ENCODE assay signal across 20 cellular contexts in the genomic region with DNA sequence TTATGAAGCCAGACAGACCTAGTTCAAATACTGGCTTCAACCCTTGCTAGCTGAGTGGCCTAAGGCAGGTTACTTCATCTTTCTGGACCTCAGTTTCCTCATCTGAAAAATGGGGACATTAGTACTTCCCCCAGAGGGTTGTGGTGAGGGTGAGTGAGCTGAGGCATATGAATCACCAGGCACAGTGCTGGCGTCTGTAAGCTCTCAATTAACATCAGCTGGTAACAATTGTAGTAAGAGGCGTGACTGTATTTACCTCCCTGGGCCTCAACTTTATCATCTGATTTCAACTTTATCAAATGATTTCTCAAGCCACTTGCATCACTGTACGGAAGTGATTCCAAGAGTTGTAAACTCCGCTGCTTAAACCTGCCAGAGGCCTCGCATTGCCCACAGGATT. TPM values are rescaled to one million over a fixed set of nuclear protein-coding genes. Genes with fewer than 3 reads are reported as not detected.
DNase-seq lines count a peak whose midpoint lies in the region; ATAC-seq, FAIRE-seq and TF ChIP-seq lines count a peak whose summit lies in the region.
"Had no signal": no experiment of that assay in that cellular context is flagged by ENCODE, and none has a peak within 500 bp of the region (broad histone marks: within the 10 kb centered on the region; RNA-seq: fewer than 3 reads in every experiment).

No MANE protein-coding gene starts in this region.

- TF ChIP-seq EP300 in K562 (IDR thresholded peaks at IDR 0.05; ENCODE audit: low read length): no peak

- peak overlapping the region; percentile 73 for H3K27ac Mint-ChIP-seq in glutamatergic neuron (ENCODE audit: unreplicated experiment)
- H3K27ac Mint-ChIP-seq: activated naive CD8-positive, alpha-beta T cell; mesothelial cell of epicardium had no signal

- TF ChIP-seq RAD21 in K562 (CRISPR knock-in tag; conservative IDR thresholded peaks at IDR 0.05 in 1 of 2, IDR thresholded peaks at IDR 0.05 in 1 of 2): no peak

- ATAC-seq in K562: no peak
- no peak for ATAC-seq in GM18519 (IDR thresholded peaks at IDR 0.05; ENCODE audit: low FRiP score, unreplicated experiment)
- ATAC-seq: heart left ventricle had no signal

- no peak for FAIRE-seq in K562 (lab: Jason Lieb, UNC)
- FAIRE-seq: D721Med had no signal

- H4K20me1 ChIP-seq in K562 (replicated peaks; ENCODE audit: control insufficient read depth, insufficient read depth, low read length): 0 out of 2 replicates have a peak, but pooled peaks cover 4% of the 10 kb centered on the region

- H2AFZ ChIP-seq in K562 (ENCODE audit: low read depth, low read length): no peak overlapping the region

- POLR2A ChIA-PET in K562 (lab: Yijun Ruan, JAX): interaction anchor here (0.6 kb wide), 1 partner anchor 40 kb away, joined by 3 read pairs; no protein-coding TSS in a partner anchor

- TF ChIP-seq CTCF in K562 (IDR thresholded peaks at IDR 0.05 in 2 of 3, conservative IDR thresholded peaks at IDR 0.05 in 1 of 3; ENCODE audit: insufficient read depth in 2 of 3, low read depth in 1 of 3, low read length in 3 of 3) (no peak), glutamatergic neuron (IDR thresholded peaks at IDR 0.05; ENCODE audit: partially characterized antibody, unreplicated experiment) (no peak), thyroid gland (IDR thresholded peaks at IDR 0.05) (no peak)

- peaks cover 37% of the 10 kb centered on the region for H3K4me1 Mint-ChIP-seq in glutamatergic neuron (ENCODE audit: low read depth, unreplicated experiment)

- no peaks in the 10 kb centered on the region for H3K36me3 Mint-ChIP-seq in glutamatergic neuron (ENCODE audit: unreplicated experiment)
- H3K36me3 Mint-ChIP-seq: activated naive CD8-positive, alpha-beta T cell; mesothelial cell of epicardium had no signal

- H3K4me2 ChIP-seq in K562 (ENCODE audit: insufficient read depth, low read length): no peak overlapping the region

- H3K9ac ChIP-seq in K562 (ENCODE audit: insufficient read depth in 1 of 2, low read depth in 2 of 2, low read length in 2 of 2): no peak overlapping the region

- no peaks in the 10 kb centered on the region for H3K4me1 ChIP-seq in K562 (replicated peaks in 1 of 2; ENCODE audit: control insufficient read depth in 2 of 2, insufficient read depth in 2 of 2, low read length in 2 of 2)
- peaks cover 0 to 10% of the 10 kb centered on the region in 2 donors for H3K4me1 ChIP-seq in thyroid gland

- peaks cover 20 to 23% of the 10 kb centered on the region in 2 experiments for H3K27me3 ChIP-seq in K562 (ENCODE audit: control insufficient read depth in 2 of 2, insufficient read depth in 2 of 2, low read length in 2 of 2)
- H3K27me3 ChIP-seq in thyroid gland: no peaks in the 10 kb centered on the region
- H3K27me3 ChIP-seq: heart left ventricle had no signal

- H3K9me3 ChIP-seq in K562 (replicated peaks; ENCODE audit: control insufficient read depth, insufficient read depth, low read depth, low read length): no peaks in the 10 kb centered on the region
- H3K9me3 ChIP-seq in thyroid gland: no peaks in the 10 kb centered on the region
- H3K9me3 ChIP-seq: heart left ventricle had no signal

- H3K9me3 Mint-ChIP-seq in glutamatergic neuron (ENCODE audit: unreplicated experiment): peaks cover 38% of the 10 kb centered on the region
- H3K9me3 Mint-ChIP-seq: mesothelial cell of epicardium had no signal

- WGBS in K562 (ENCODE audit: insufficient coverage, low coverage, missing lambda C conversion rate): 3% methylated on average over 5 of the region's 5 CpGs
- WGBS in thyroid gland, 2 donors: 86 to 94% methylated on average over 5 of the region's 5 CpGs

- peaks cover 24% of the 10 kb centered on the region for H3K27me3 Mint-ChIP-seq in glutamatergic neuron (ENCODE audit: unreplicated experiment)

- H3K4me3 ChIP-seq in K562 (no peak overlapping the region), thyroid gland (replicated peaks in 1 of 3) (no peak overlapping the region)
- H3K4me3 ChIP-seq: heart left ventricle had no signal

- in situ Hi-C loops in K562 (cut with MboI): no loop called here

- no peak for TF ChIP-seq POLR2A in K562 (conservative IDR thresholded peaks at IDR 0.05)
- TF ChIP-seq POLR2A in thyroid gland (IDR thresholded peaks at IDR 0.05): no peak

- no peak overlapping the region for H3K27ac ChIP-seq in K562 (ENCODE audit: extremely low read depth, low read depth, low read length)
- no peak overlapping the region for H3K27ac ChIP-seq in thyroid gland
- H3K27ac ChIP-seq: heart left ventricle had no signal

- H3K9me1 ChIP-seq in K562 (ENCODE audit: control insufficient read depth, insufficient read depth, low read length): no peaks in the 10 kb centered on the region

- no peak overlapping the region for H3K4me3 Mint-ChIP-seq in glutamatergic neuron (ENCODE audit: unreplicated experiment)
- H3K4me3 Mint-ChIP-seq: activated naive CD8-positive, alpha-beta T cell; mesothelial cell of epicardium had no signal

- no TSS peak for BruUV-seq in K562 (replicated peaks; lab: Mats Ljungman, UMichigan)

- DNase-seq in A172 (ENCODE audit: low spot score) (peak; percentile 23), H4 (ENCODE audit: low spot score) (peak; percentile 65), K562 (ENCODE audit: extremely low read depth in 1 of 4, low spot score in 3 of 4) (no peak), glutamatergic neuron (no peak), thyroid gland (no peak), NCI-H446 (lab: John Stamatoyannopoulos, UW) (no peak)
- DNase-seq in effector CD8-positive, alpha-beta T cell (lab: John Stamatoyannopoulos, UW): no peak
- DNase-seq: activated CD4-positive, alpha-beta T cell treated with anti-CD3 and anti-CD28 coated beads for 48 hours; activated T-cell treated with anti-CD3 and anti-CD28 coated beads for 4 hours; central memory CD4-positive, alpha-beta T cell; heart left ventricle; NCI-H146; NCI-H510A treated with DMSO at 0.1 percent for 48 hours; stimulated activated naive CD4-positive, alpha-beta T cell; T-helper 9 cell had no signal

- H3K79me2 ChIP-seq in K562 (ENCODE audit: control insufficient read depth, insufficient read depth, low read length): no peaks in the 10 kb centered on the region

- CTCF ChIA-PET in K562 (lab: Yijun Ruan, JAX; ENCODE audit: low intra/inter-chr PET ratio): no interaction called here

- no peaks in the 10 kb centered on the region for H3K36me3 ChIP-seq in K562 (ENCODE audit: control insufficient read depth, insufficient read depth, low read length)
- H3K36me3 ChIP-seq in thyroid gland: no peaks in the 10 kb centered on the region
- H3K36me3 ChIP-seq: heart left ventricle had no signal

- intact Hi-C loops in K562 (cut with micrococcal nuclease) (no loop called here), thyroid gland (cut with DNase I) (no loop called here)

TF ChIP-seq in K562, 482 proteins besides CTCF, POLR2A, EP300 and RAD21:
- TF ChIP-seq RBM25 (IDR thresholded peaks at IDR 0.05; ENCODE audit: low read depth, low read length, severe bottlenecking): peak; percentile 58
- TF ChIP-seq RBFOX2 (IDR thresholded peaks at IDR 0.05; ENCODE audit: low read depth, low read length): no peak

RNA-seq across cellular contexts. Expression of gene PKDCC, which starts 53.6 kb away (rescaled TPM):
- total RNA-seq in A172 (2014; rRNA removed; shearing (Covaris generic)): 4.8 and 6.4 TPM in 2 replicates
- 10.2 and 17.2 TPM in 2 replicates for total RNA-seq in H4 (2014; rRNA removed; shearing (Covaris generic))
- total RNA-seq in K562 (2011; cell fraction: chromatin; rRNA removed; ENCODE audit: low replicate concordance): 11.0 and 54.2 TPM in 2 replicates
- 31.8 and 42.2 TPM in 2 replicates for total RNA-seq in K562 (2011; cell fraction: nucleolus; rRNA removed)
- 16.4 and 24.4 TPM in 2 replicates for total RNA-seq in K562 (2011; cell fraction: nucleoplasm; rRNA removed)
- total RNA-seq in K562 (2014; rRNA removed) (0.91 and 1.2 TPM in 2 replicates), K562 (2014; rRNA removed; fragmentation: Illumina TruSeq; extraction: Trizol) (0.73 and 1.2 TPM in 2 replicates), K562 (2015; rRNA removed; fragmentation: Illumina TruSeq; extraction: Trizol) (0.62 and 0.64 TPM in 2 replicates), K562 (2021) (1.3 and 1.5 TPM in 2 replicates), glutamatergic neuron (ENCODE audit: unreplicated experiment) (959 TPM), thyroid gland (10 to 100 TPM in 2 of 4 donors, 1 to 10 TPM in 2; 5.9 to 21.4 (median 12.7) TPM)
- polyA plus RNA-seq in K562 (2011; rRNA removed) (14.8 and 23.1 TPM in 2 replicates), K562 (2014; fragmentation: Illumina TruSeq; extraction: Trizol) (1.3 and 1.9 TPM in 2 replicates), K562 (2014; fragmentation: Nextera tagmentation; extraction: Ambion mirVana) (not detected), K562 (2014; rRNA removed) (1.8 and 2.2 TPM in 2 replicates)
- polyA plus RNA-seq in K562 (2011; cell fraction: cytosol; rRNA removed): 12.7 and 15.7 TPM in 2 replicates
- polyA plus RNA-seq in K562 (2011; cell fraction: nucleus; rRNA removed): 99.6 and 103 TPM in 2 replicates
- polyA plus RNA-seq in K562 (2012): 1.6 TPM in 2 replicates
- 12.6 and 13.2 TPM in 2 replicates for polyA minus RNA-seq in K562 (2011; rRNA and poly(A)+ RNA removed)
- 4.0 and 7.6 TPM in 2 replicates for polyA minus RNA-seq in K562 (2011; cell fraction: cytosol; rRNA and poly(A)+ RNA removed)
- 12.7 and 16.7 TPM in 2 replicates for polyA minus RNA-seq in K562 (2011; cell fraction: nucleus; rRNA and poly(A)+ RNA removed)
- total RNA-seq: OCI-LY7 had no signal

Comparison
In these comparisons a context has a peak if more than half of its experiments do, and no peak if none do; other contexts are left out.
1. DNase-seq: peak in A172 (single experiment) and H4 (single experiment); none in K562 (0 of 4), glutamatergic neuron (single experiment), effector CD8-positive, alpha-beta T cell (single experiment), thyroid gland (0 of 2) and NCI-H446 (0 of 2).
2. RNA of gene PKDCC, which starts 53.6 kb away (total RNA-seq): 959 TPM in glutamatergic neuron (single experiment); 5.9 to 21.4 TPM in thyroid gland, 10.2 to 17.2 TPM in H4, 4.8 to 6.4 TPM in A172 and 0.62 to 54.2 TPM in K562; every median in the first group is over 10 times any median in the second.